Comparison of ENCODE assay signal across 8 cellular contexts in genomic region chr2:32355976-32356734, GRCh38. TPM values are rescaled to one million over a fixed set of nuclear protein-coding genes. Genes with fewer than 3 reads are reported as not detected.
A peak's percentile ranks its signal among the peaks of the same experiment; 100 is the strongest.
DNase-seq lines count a peak whose midpoint lies in the region; ATAC-seq and TF ChIP-seq lines count a peak whose summit lies in the region.

No MANE protein-coding gene starts in this region.

- H3K18ac ChIP-seq in neuronal stem cell (ENCODE audit: low read length) = peak overlapping the region; percentile 99

- H2BK12ac ChIP-seq in neuronal stem cell (ENCODE audit: low read length) = no peak overlapping the region

- H3K9me3 Mint-ChIP-seq in activated T-cell treated with anti-CD3 and anti-CD28 coated beads, Interleukin-2, amount 50 U/mL, for 72 hours = no peaks in the 10 kb centered on the region

- H4K20me1 ChIP-seq in OCI-LY1 (ENCODE audit: insufficient read depth, low read length) = no peaks in the 10 kb centered on the region

- no peaks in the 10 kb centered on the region; the same call in 1 of the 2 replicates for H3F3A ChIP-seq in OCI-LY1 (ENCODE audit: insufficient read depth, low read length)

- no peaks in the 10 kb centered on the region for H3K27me3 Mint-ChIP-seq in activated T-cell treated with anti-CD3 and anti-CD28 coated beads, Interleukin-2, amount 50 U/mL, for 72 hours (ENCODE audit: low read depth)

- H3K4me3 ChIP-seq in OCI-LY1 (ENCODE audit: low read depth, low read length, poor library complexity, severe bottlenecking) = peak overlapping the region; percentile 99
- H3K4me3 ChIP-seq in effector memory CD4-positive, alpha-beta T cell (ENCODE audit: insufficient read depth, low read depth, low read length, poor library complexity, severe bottlenecking) = peak overlapping the region; percentile 96
- peak overlapping the region; percentile 99 to 100 for H3K4me3 ChIP-seq in neuronal stem cell (ENCODE audit: low read length in 2 of 2)

- H3K36me3 Mint-ChIP-seq in activated T-cell treated with anti-CD3 and anti-CD28 coated beads, Interleukin-2, amount 50 U/mL, for 72 hours (ENCODE audit: insufficient read depth in 2 of 2) = peaks cover 11 to 13% of the 10 kb centered on the region in 2 donors

- no peaks in the 10 kb centered on the region for H3K27me3 ChIP-seq in OCI-LY1 (ENCODE audit: insufficient read depth, low read length)
- H3K27me3 ChIP-seq in effector memory CD4-positive, alpha-beta T cell (replicated peaks; ENCODE audit: control insufficient read depth, insufficient read depth, low read length, poor library complexity, severe bottlenecking) = no peaks in the 10 kb centered on the region
- no peaks in the 10 kb centered on the region for H3K27me3 ChIP-seq in neuronal stem cell (ENCODE audit: control insufficient read depth in 3 of 3, insufficient read depth in 3 of 3, low read depth in 1 of 3, low read length in 3 of 3)

- no peak overlapping the region for H4K8ac ChIP-seq in neuronal stem cell (ENCODE audit: low read depth, low read length)

- H3K27ac Mint-ChIP-seq in activated T-cell treated with anti-CD3 and anti-CD28 coated beads, Interleukin-2, amount 50 U/mL, for 72 hours = peak overlapping the region; percentile 81

- H3K27ac ChIP-seq in OCI-LY1 (ENCODE audit: low read depth, low read length, poor library complexity, severe bottlenecking) (peak overlapping the region; percentile 78), neuronal stem cell (replicated peaks; ENCODE audit: low read length) (peak overlapping the region; percentile 91)
- peak overlapping the region; percentile 80 for H3K27ac ChIP-seq in effector memory CD4-positive, alpha-beta T cell (ENCODE audit: insufficient read depth, low read length, poor library complexity, severe bottlenecking)

- peak overlapping the region; percentile 87 for H2BK15ac ChIP-seq in neuronal stem cell (ENCODE audit: low read length)

- H3K4me3 Mint-ChIP-seq in activated T-cell treated with anti-CD3 and anti-CD28 coated beads, Interleukin-2, amount 50 U/mL, for 72 hours = peak overlapping the region; percentile 89 to 99

- peaks cover 28% of the 10 kb centered on the region for H3K4me1 Mint-ChIP-seq in activated T-cell treated with anti-CD3 and anti-CD28 coated beads, Interleukin-2, amount 50 U/mL, for 72 hours (ENCODE audit: low read depth)

- H3K9ac ChIP-seq in OCI-LY1 (ENCODE audit: low read length) (peak overlapping the region; percentile 99), neuronal stem cell (ENCODE audit: low read depth, low read length, poor library complexity) (peak overlapping the region; percentile 92)

- H3K9me2 ChIP-seq in OCI-LY1 (ENCODE audit: low read depth, low read length) = no peaks in the 10 kb centered on the region

- H3K9me3 ChIP-seq in OCI-LY1 (ENCODE audit: low read length) = no peaks in the 10 kb centered on the region
- no peaks in the 10 kb centered on the region for H3K9me3 ChIP-seq in effector memory CD4-positive, alpha-beta T cell (ENCODE audit: control insufficient read depth, low read length)
- H3K9me3 ChIP-seq in neuronal stem cell (replicated peaks in 1 of 2; ENCODE audit: control insufficient read depth in 2 of 2, insufficient read depth in 1 of 2, low read depth in 1 of 2, low read length in 2 of 2) = no peaks in the 10 kb centered on the region

- TF ChIP-seq CTCF in OCI-LY1 (IDR thresholded peaks at IDR 0.05; ENCODE audit: low read length) = no peak

- no peaks in the 10 kb centered on the region for H3K79me1 ChIP-seq in neuronal stem cell (ENCODE audit: low read depth, low read length)

- H2BK5ac ChIP-seq in neuronal stem cell (ENCODE audit: low read length) = peak overlapping the region; percentile 99

- peak overlapping the region; percentile 37 for H3K4ac ChIP-seq in neuronal stem cell (ENCODE audit: low read length)

- no CpG with 5 or more reads among the region's 17 CpGs for WGBS in neuronal stem cell (ENCODE audit: extremely low coverage in 2 of 2, insufficient read length in 2 of 2, insufficient replicate concordance in 1 of 2), 2 donors

- peaks cover 37% of the 10 kb centered on the region for H3K79me2 ChIP-seq in OCI-LY1 (ENCODE audit: insufficient read depth, low read length)

- peak overlapping the region; percentile 93 for H3K23ac ChIP-seq in neuronal stem cell (ENCODE audit: low read depth, low read length, poor library complexity)

- H4K91ac ChIP-seq in neuronal stem cell (ENCODE audit: low read depth, low read length, poor library complexity) = peak overlapping the region; percentile 50

- no peak overlapping the region for H2AK5ac ChIP-seq in neuronal stem cell (ENCODE audit: low read depth, low read length)

- H3K4me1 ChIP-seq in OCI-LY1 (ENCODE audit: insufficient read depth, low read length, severe bottlenecking) (peaks cover 33% of the 10 kb centered on the region), neuronal stem cell (ENCODE audit: control insufficient read depth in 2 of 2, insufficient read depth in 1 of 2, low read depth in 1 of 2, low read length in 2 of 2) (peaks cover 2 to 7% of the 10 kb centered on the region in 2 donors)
- peaks cover 12% of the 10 kb centered on the region for H3K4me1 ChIP-seq in effector memory CD4-positive, alpha-beta T cell (ENCODE audit: control insufficient read depth, insufficient read depth, low read length, poor library complexity, severe bottlenecking)

- peaks cover 16% of the 10 kb centered on the region for H3K36me3 ChIP-seq in OCI-LY1 (ENCODE audit: insufficient read depth, low read length)
- peaks cover under 1% of the 10 kb centered on the region for H3K36me3 ChIP-seq in effector memory CD4-positive, alpha-beta T cell (ENCODE audit: control insufficient read depth, insufficient read depth, low read length)
- peaks cover 0 to 19% of the 10 kb centered on the region in 2 donors for H3K36me3 ChIP-seq in neuronal stem cell (replicated peaks in 1 of 2; ENCODE audit: control insufficient read depth in 2 of 2, insufficient read depth in 2 of 2, low read length in 2 of 2)

- H2AFZ ChIP-seq in OCI-LY1 (ENCODE audit: low read length) = 0 out of 2 replicates have a peak overlapping the region, but pooled peaks have one; percentile 5
- H2AFZ ChIP-seq in neuronal stem cell (ENCODE audit: low read length) = peak overlapping the region; percentile 98

- H2BK120ac ChIP-seq in neuronal stem cell (ENCODE audit: low read depth, low read length) = no peak overlapping the region

- no peak for DNase-seq in activated T-cell treated with anti-CD3 and anti-CD28 coated beads, Interleukin-2, amount 50 U/mL, for 72 hours
- DNase-seq in activated T-cell treated with anti-CD3 and anti-CD28 coated beads for 4 hours (no peak), neuronal stem cell (ENCODE audit: low spot score) (no peak), SK-N-DZ (ENCODE audit: low spot score) (no peak), AG08395 (ENCODE audit: low spot score) (no peak)
- no peak for DNase-seq in effector memory CD4-positive, alpha-beta T cell

- peak overlapping the region; percentile 96 for H3K14ac ChIP-seq in neuronal stem cell (ENCODE audit: low read length)

- no peak for ATAC-seq in activated T-cell treated with anti-CD3 and anti-CD28 coated beads, Interleukin-2, amount 50 U/mL, for 72 hours (replicated peaks in 1 of 2)
- no peak for ATAC-seq in HG02840 (IDR thresholded peaks at IDR 0.05; ENCODE audit: low FRiP score, unreplicated experiment)

- H3K4me2 ChIP-seq in OCI-LY1 (ENCODE audit: low read length) (peak overlapping the region; percentile 99), neuronal stem cell (ENCODE audit: insufficient read depth, low read length, poor library complexity, severe bottlenecking) (peak overlapping the region; percentile 63)

RNA-seq across cellular contexts. Expression of gene BIRC6, which starts 0.7 kb away (rescaled TPM):
- total RNA-seq in activated T-cell treated with anti-CD3 and anti-CD28 coated beads, Interleukin-2, amount 50 U/mL, for 72 hours = 10 to 100 TPM; 89.0 to 91.8 TPM
- polyA plus RNA-seq in neuronal stem cell (2013, experiment 1 of 2) = 10.9 TPM
- 12.9 TPM for polyA plus RNA-seq in neuronal stem cell (2013, experiment 2 of 2)
- polyA plus RNA-seq in SK-N-DZ (2014; cell fraction: cytosol; rRNA removed) = 42.2 and 45.4 TPM in 2 replicates
- polyA plus RNA-seq in SK-N-DZ (2014; cell fraction: nucleus; rRNA removed) = 34.3 and 44.3 TPM in 2 replicates
